9 cellular contexts compared by ENCODE assay signal in the genomic region with DNA sequence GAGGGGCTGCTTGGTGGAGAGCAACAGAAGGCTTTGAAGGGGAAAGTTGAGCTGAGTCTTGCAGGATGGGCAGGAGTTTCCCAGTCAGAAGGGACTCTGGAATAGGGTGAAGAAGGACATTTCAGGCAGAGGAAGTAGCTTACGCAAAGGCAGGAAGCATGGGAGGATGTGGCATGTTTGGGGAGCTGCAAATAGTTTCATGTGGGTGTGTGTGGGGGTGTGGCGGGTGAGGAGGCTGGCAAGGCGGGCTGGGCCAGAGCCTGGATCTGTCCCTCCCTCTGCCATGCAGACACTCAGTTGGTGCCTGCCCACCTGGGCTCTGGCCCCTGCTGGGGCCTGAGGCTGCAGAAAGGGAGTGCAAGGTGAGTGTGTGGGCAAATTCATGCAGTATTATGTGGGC. TPM values are rescaled to one million over a fixed set of nuclear protein-coding genes. Genes with fewer than 3 reads are reported as not detected.
DNase-seq lines count a peak whose midpoint lies in the region; ATAC-seq, FAIRE-seq and TF ChIP-seq lines count a peak whose summit lies in the region.
"Had no signal": no experiment of that assay in that cellular context is flagged by ENCODE, and none has a peak within 500 bp of the region (broad histone marks: within the 10 kb centered on the region; RNA-seq: fewer than 3 reads in every experiment).

No MANE protein-coding gene starts in this region.

- peak overlapping the region; percentile 82 for H3K27ac Mint-ChIP-seq in HFFc6
- H3K27ac Mint-ChIP-seq in T-helper 2 cell treated with Interferon-gamma antibody and Interleukin-4, amounts not matched to agents 5 μg/mL and 100 μg/mL, for 36 hours, result peak overlapping the region; percentile 88

- no peaks in the 10 kb centered on the region for H3K9me3 Mint-ChIP-seq in HFFc6
- no peaks in the 10 kb centered on the region for H3K9me3 Mint-ChIP-seq in T-helper 2 cell treated with Interferon-gamma antibody and Interleukin-4, amounts not matched to agents 5 μg/mL and 100 μg/mL, for 36 hours

- H3K36me3 Mint-ChIP-seq in HFFc6 (ENCODE audit: low read depth), result peaks cover 16% of the 10 kb centered on the region
- H3K36me3 Mint-ChIP-seq in T-helper 2 cell treated with Interferon-gamma antibody and Interleukin-4, amounts not matched to agents 5 μg/mL and 100 μg/mL, for 36 hours (ENCODE audit: low read depth), result peaks cover 50% of the 10 kb centered on the region

- no peaks in the 10 kb centered on the region for H3K9me3 ChIP-seq in pancreas
- H3K9me3 ChIP-seq in uterus, result no peaks in the 10 kb centered on the region

- DNase-seq in HFFc6, result no peak
- DNase-seq in T-helper 2 cell treated with Interferon-gamma antibody and Interleukin-4, amounts not matched to agents 5 μg/mL and 100 μg/mL, for 36 hours (ENCODE audit: low spot score), result peak; percentile 56
- DNase-seq in dermis blood vessel endothelial cell, result peak; percentile 45
- DNase-seq in pancreas, result peak in 1 of 6 donors; percentile 4
- DNase-seq in uterus, result no peak
- DNase-seq in posterior vena cava (ENCODE audit: low spot score), result no peak

- H3K4me1 ChIP-seq in pancreas (no peaks in the 10 kb centered on the region), uterus (no peaks in the 10 kb centered on the region)

- peaks cover 40% of the 10 kb centered on the region for H3K4me1 Mint-ChIP-seq in HFFc6 (ENCODE audit: low read depth)
- H3K4me1 Mint-ChIP-seq in T-helper 2 cell treated with Interferon-gamma antibody and Interleukin-4, amounts not matched to agents 5 μg/mL and 100 μg/mL, for 36 hours (ENCODE audit: low read depth), result peaks cover 81% of the 10 kb centered on the region

- peak overlapping the region; percentile 17 for H3K4me3 Mint-ChIP-seq in HFFc6
- H3K4me3 Mint-ChIP-seq in T-helper 2 cell treated with Interferon-gamma antibody and Interleukin-4, amounts not matched to agents 5 μg/mL and 100 μg/mL, for 36 hours, result peak overlapping the region; percentile 89

- peaks cover 7% of the 10 kb centered on the region; the same call in 1 of the 2 replicates for H3K27me3 Mint-ChIP-seq in HFFc6 (ENCODE audit: insufficient read depth)
- H3K27me3 Mint-ChIP-seq in T-helper 2 cell treated with Interferon-gamma antibody and Interleukin-4, amounts not matched to agents 5 μg/mL and 100 μg/mL, for 36 hours (ENCODE audit: low read depth), result no peaks in the 10 kb centered on the region

- intact Hi-C loops in pancreas (cut with DNase I), result loop anchor here in 1 of 3 donors (5.0 kb wide), 1 partner anchor 179 kb away; a partner anchor contains a TSS
- intact Hi-C loops in uterus (cut with DNase I; ENCODE audit: low total_unique reads), result no loop called here
- intact Hi-C loops in posterior vena cava (cut with DNase I), result loop anchor here in 1 of 2 donors (5.0 kb wide), 1 partner anchor 179 kb away; a partner anchor contains a TSS

- TF ChIP-seq CTCF in HFFc6 (IDR thresholded peaks at IDR 0.05) (no peak), pancreas (IDR thresholded peaks at IDR 0.05) (no peak), uterus (IDR thresholded peaks at IDR 0.05) (no peak)

- FAIRE-seq in pancreas (lab: Jason Lieb, UNC), result no peak

- H3K27me3 ChIP-seq in pancreas (no peaks in the 10 kb centered on the region), uterus (no peaks in the 10 kb centered on the region)

- TF ChIP-seq POLR2A in uterus (IDR thresholded peaks at IDR 0.05), result no peak

- H3K4me3 ChIP-seq in pancreas, result no peak overlapping the region
- H3K4me3 ChIP-seq in uterus, result no peak overlapping the region
- H3K4me3 ChIP-seq: K562 had no signal

- no peak overlapping the region for H3K27ac ChIP-seq in pancreas
- H3K27ac ChIP-seq in uterus, result no peak overlapping the region

- ATAC-seq in pancreas, result peak in 3 of 4 donors; percentile 48 to 65 (median 64)
- ATAC-seq in HG03378 (IDR thresholded peaks at IDR 0.05; ENCODE audit: unreplicated experiment), result no peak
- no peak for ATAC-seq in GM21576 (IDR thresholded peaks at IDR 0.05; ENCODE audit: unreplicated experiment)

- H3K36me3 ChIP-seq in pancreas (no peaks in the 10 kb centered on the region), uterus (no peaks in the 10 kb centered on the region)

- WGBS in pancreas, 2 donors, result 72 to 92% methylated on average over 3 of the region's 3 CpGs

RNA-seq across cellular contexts. Expression of a gene that starts 10.4 kb away (rescaled TPM):
- 10 to 100 TPM; 39.2 to 56.3 (median 42.2) TPM for total RNA-seq in HFFc6 (2021; fragmentation: NEBNext Ultra II Directional; extraction: Animal tissue kit (Norgen Biotek cat#: 25700))
- total RNA-seq in dermis blood vessel endothelial cell (54.8 and 64.7 TPM in 2 replicates), pancreas (10 to 100 TPM; 20.9 to 31.0 (median 22.9) TPM), uterus (10 to 100 TPM; 35.3 to 74.8 (median 48.8) TPM), posterior vena cava (10 to 100 TPM; 17.8 to 24.8 TPM)
- 10 to 100 TPM; 45.2 to 59.3 TPM for polyA plus RNA-seq in pancreas

RNA-seq across cellular contexts. Expression of a gene that starts 25.4 kb away (rescaled TPM):
- under 1 TPM in 1 of 6 experiments, not detected in 5; 0.02 TPM for total RNA-seq in HFFc6 (2021; fragmentation: NEBNext Ultra II Directional; extraction: Animal tissue kit (Norgen Biotek cat#: 25700))
- total RNA-seq in dermis blood vessel endothelial cell (under 0.01 TPM in 1 of 2 replicates, not detected in the other), pancreas (under 1 TPM; 0.09 to 0.51 (median 0.20) TPM), uterus (1 to 10 TPM in 1 of 4 donors, under 1 TPM in 2, not detected in 1; 0.30 to 1.8 (median 0.48) TPM), posterior vena cava (under 1 TPM; 0.14 to 0.24 TPM)
- under 1 TPM; 0.34 to 0.45 TPM for polyA plus RNA-seq in pancreas
- total RNA-seq: K562 had no signal
- polyA plus RNA-seq: K562 had no signal

Comparison
In these comparisons a context has a peak if more than half of its experiments do, and no peak if none do; other contexts are left out.
1. DNase-seq: peak in T-helper 2 cell treated with Interferon-gamma antibody and Interleukin-4, amounts not matched to agents 5 μg/mL and 100 μg/mL, for 36 hours (single experiment) and dermis blood vessel endothelial cell (single experiment); none in HFFc6 (single experiment), uterus (0 of 2) and posterior vena cava (single experiment).
2. ATAC-seq: peak in pancreas (3 of 4); none in HG03378 (single experiment) and GM21576 (single experiment).